12 cellular contexts compared by ENCODE assay signal in genomic region chr1:208029381-208030319, GRCh38.
DNase-seq lines count a peak whose midpoint lies in the region; ATAC-seq and TF ChIP-seq lines count a peak whose summit lies in the region.
"Had no signal": no experiment of that assay in that cellular context is flagged by ENCODE, and none has a peak within 500 bp of the region (broad histone marks: within the 10 kb centered on the region; RNA-seq: fewer than 3 reads in every experiment).

No MANE protein-coding gene starts in this region.

- TF ChIP-seq CTCF in foreskin fibroblast (IDR thresholded peaks at IDR 0.05; ENCODE audit: low read depth, low read length) = no peak

- in situ Hi-C loops in ACHN (cut with HindIII; ENCODE audit: low pct_ligation_motif_present, low pct_unique_long_range_greater_than_20kb, low sequenced_read_pairs) = no loop called here

- ATAC-seq in SK-N-SH treated with all-trans-retinoic acid at 6 μM for 48 hours (peak; percentile 91), GM18519 (IDR thresholded peaks at IDR 0.05; ENCODE audit: low FRiP score, unreplicated experiment) (no peak)

- peak; percentile 12 for DNase-seq in ACHN
- DNase-seq in foreskin fibroblast = peak; percentile 72 to 84
- DNase-seq in occipital lobe (lab: John Stamatoyannopoulos, UW) = peak; percentile 45
- no peak for DNase-seq in SW 1271 (lab: John Stamatoyannopoulos, UW)
- DNase-seq in cerebellar cortex (ENCODE audit: low spot score) = no peak
- no peak for DNase-seq in NCI-H2081 treated with DMSO at 0.1 percent for 48 hours (lab: John Stamatoyannopoulos, UW)
- DNase-seq: AML-193, mesendoderm, NCI-H2227 treated with DMSO at 0.1 percent for 48 hours had no signal

- peak overlapping the region in 1 of 2 donors; percentile 34 for H3K4me3 ChIP-seq in foreskin fibroblast (ENCODE audit: low read depth in 1 of 2, low read length in 2 of 2)
- H3K4me3 ChIP-seq: adrenal gland had no signal

TF ChIP-seq in SK-N-SH treated with all-trans-retinoic acid at 6 μM for 48 hours, 23 proteins besides CTCF, POLR2A, EP300 and RAD21:
- TF ChIP-seq ISL1 (CRISPR knock-in tag; IDR thresholded peaks at IDR 0.05) (no peak), CSRNP3 (CRISPR knock-in tag; IDR thresholded peaks at IDR 0.05) (no peak), CREB5 (CRISPR knock-in tag; IDR thresholded peaks at IDR 0.05; ENCODE audit: low read depth) (no peak), TSHZ2 (CRISPR knock-in tag; IDR thresholded peaks at IDR 0.05) (no peak), ESRRG (CRISPR knock-in tag; IDR thresholded peaks at IDR 0.05) (no peak), ZFP3 (CRISPR knock-in tag; IDR thresholded peaks at IDR 0.05) (no peak), SNAI2 (CRISPR knock-in tag; IDR thresholded peaks at IDR 0.05) (no peak), OSR1 (CRISPR knock-in tag; IDR thresholded peaks at IDR 0.05) (no peak), ZFP30 (CRISPR knock-in tag; IDR thresholded peaks at IDR 0.05) (no peak), TOX (CRISPR knock-in tag; IDR thresholded peaks at IDR 0.05; ENCODE audit: borderline replicate concordance) (no peak), CSDC2 (CRISPR knock-in tag; IDR thresholded peaks at IDR 0.05) (no peak), ARNTL (CRISPR knock-in tag; IDR thresholded peaks at IDR 0.05; ENCODE audit: borderline replicate concordance, low read depth) (no peak), RARB (CRISPR knock-in tag; IDR thresholded peaks at IDR 0.05) (no peak), PATZ1 (CRISPR knock-in tag; IDR thresholded peaks at IDR 0.05; ENCODE audit: borderline replicate concordance) (no peak), BACH2 (CRISPR knock-in tag; IDR thresholded peaks at IDR 0.05; ENCODE audit: borderline replicate concordance) (no peak), ZNF565 (CRISPR knock-in tag; conservative IDR thresholded peaks at IDR 0.05; ENCODE audit: low read depth) (no peak), POU6F1 (CRISPR knock-in tag; IDR thresholded peaks at IDR 0.05; ENCODE audit: borderline replicate concordance, low read depth) (no peak), ZNF70 (CRISPR knock-in tag; IDR thresholded peaks at IDR 0.05) (no peak)

Comparison
In these comparisons a context has a peak if more than half of its experiments do, and no peak if none do; other contexts are left out.
1. DNase-seq: peak in ACHN (single experiment), foreskin fibroblast (2 of 2) and occipital lobe (single experiment); none in SW 1271 (0 of 2), cerebellar cortex (single experiment) and NCI-H2081 treated with DMSO at 0.1 percent for 48 hours (single experiment).